In genomic region chr2:186716899-186717811, GRCh38 we compare ENCODE assay signal across 17 cellular contexts. TPM values are rescaled to one million over a fixed set of nuclear protein-coding genes. Genes with fewer than 3 reads are reported as not detected.
DNase-seq lines count a peak whose midpoint lies in the region; TF ChIP-seq lines count a peak whose summit lies in the region.
"Had no signal": no experiment of that assay in that cellular context is flagged by ENCODE, and none has a peak within 500 bp of the region (broad histone marks: within the 10 kb centered on the region; RNA-seq: fewer than 3 reads in every experiment).

No MANE protein-coding gene starts in this region.

- intact Hi-C loops in activated naive CD4-positive, alpha-beta T cell treated with anti-CD3 and anti-CD28 coated beads for 36 hours (cut with micrococcal nuclease): no loop called here

- DNase-seq in AG10803 (ENCODE audit: low read depth) (peak; percentile 14), NCI-H146 treated with DMSO at 0.1 percent for 48 hours (lab: John Stamatoyannopoulos, UW; ENCODE audit: unreplicated experiment) (peak; percentile 41), choroid plexus epithelial cell (ENCODE audit: low read depth) (peak; percentile 12), myocyte (ENCODE audit: low read depth) (peak; percentile 16), AG08396 (ENCODE audit: low spot score) (no peak)
- DNase-seq in activated naive CD8-positive, alpha-beta T cell treated with anti-CD3 and anti-CD28 coated beads for 36 hours: no peak
- no peak for DNase-seq in activated naive CD4-positive, alpha-beta T cell treated with anti-CD3 and anti-CD28 coated beads for 36 hours
- no peak for DNase-seq in activated T-cell treated with anti-CD3 and anti-CD28 coated beads, Interleukin-2, amount 50 U/mL, for 1 hour
- DNase-seq: activated CD4-positive, alpha-beta T cell treated with anti-CD3 and anti-CD28 coated beads, Interleukin-2, amount 50 U/mL, for 1 hour; activated T-cell treated with anti-CD3 and anti-CD28 coated beads, Interleukin-2, amount 50 U/mL, for 72 hours; BE2C; cortex of kidney; NCI-H1092; NCI-H748 treated with DMSO at 0.1 percent for 48 hours; trophoblast cell had no signal

- TF ChIP-seq CTCF in AG10803 (conservative IDR thresholded peaks at IDR 0.05; ENCODE audit: low read length) (no peak), choroid plexus epithelial cell (conservative IDR thresholded peaks at IDR 0.05; ENCODE audit: low read depth, low read length) (no peak)

- no peak overlapping the region for H3K4me3 ChIP-seq in AG10803 (ENCODE audit: low read length)
- H3K4me3 ChIP-seq in choroid plexus epithelial cell (ENCODE audit: low read depth, low read length): no peak overlapping the region
- H3K4me3 ChIP-seq: esophagus muscularis mucosa had no signal

- no peaks in the 10 kb centered on the region for H3K9me3 Mint-ChIP-seq in activated naive CD8-positive, alpha-beta T cell treated with anti-CD3 and anti-CD28 coated beads for 36 hours
- H3K9me3 Mint-ChIP-seq in activated naive CD4-positive, alpha-beta T cell treated with anti-CD3 and anti-CD28 coated beads for 36 hours: no peaks in the 10 kb centered on the region
- H3K9me3 Mint-ChIP-seq: activated T-cell treated with anti-CD3 and anti-CD28 coated beads, Interleukin-2, amount 50 U/mL, for 72 hours; T-helper 2 cell treated with Interferon-gamma antibody and Interleukin-4, amounts not matched to agents 5 μg/mL and 100 μg/mL, for 36 hours had no signal

- CTCF ChIA-PET in activated naive CD4-positive, alpha-beta T cell treated with anti-CD3 and anti-CD28 coated beads for 36 hours (lab: Charles Lee): no interaction called here

- no peak overlapping the region for H3K27ac Mint-ChIP-seq in activated naive CD8-positive, alpha-beta T cell treated with anti-CD3 and anti-CD28 coated beads for 36 hours
- H3K27ac Mint-ChIP-seq in activated naive CD4-positive, alpha-beta T cell treated with anti-CD3 and anti-CD28 coated beads for 36 hours: no peak overlapping the region
- H3K27ac Mint-ChIP-seq: activated T-cell treated with anti-CD3 and anti-CD28 coated beads, Interleukin-2, amount 50 U/mL, for 72 hours; T-helper 2 cell treated with Interferon-gamma antibody and Interleukin-4, amounts not matched to agents 5 μg/mL and 100 μg/mL, for 36 hours had no signal

- no peaks in the 10 kb centered on the region for H3K36me3 Mint-ChIP-seq in activated naive CD8-positive, alpha-beta T cell treated with anti-CD3 and anti-CD28 coated beads for 36 hours
- H3K36me3 Mint-ChIP-seq in activated naive CD4-positive, alpha-beta T cell treated with anti-CD3 and anti-CD28 coated beads for 36 hours (ENCODE audit: low read depth): no peaks in the 10 kb centered on the region

- H3K27me3 Mint-ChIP-seq in activated naive CD8-positive, alpha-beta T cell treated with anti-CD3 and anti-CD28 coated beads for 36 hours: peaks cover 3% of the 10 kb centered on the region
- H3K27me3 Mint-ChIP-seq in activated naive CD4-positive, alpha-beta T cell treated with anti-CD3 and anti-CD28 coated beads for 36 hours (ENCODE audit: low read depth): peaks cover 11% of the 10 kb centered on the region

- no peaks in the 10 kb centered on the region for H3K4me1 Mint-ChIP-seq in activated naive CD8-positive, alpha-beta T cell treated with anti-CD3 and anti-CD28 coated beads for 36 hours
- no peaks in the 10 kb centered on the region for H3K4me1 Mint-ChIP-seq in activated naive CD4-positive, alpha-beta T cell treated with anti-CD3 and anti-CD28 coated beads for 36 hours (ENCODE audit: low read depth)

- H3K4me3 Mint-ChIP-seq in activated naive CD8-positive, alpha-beta T cell treated with anti-CD3 and anti-CD28 coated beads for 36 hours: no peak overlapping the region
- H3K4me3 Mint-ChIP-seq in activated naive CD4-positive, alpha-beta T cell treated with anti-CD3 and anti-CD28 coated beads for 36 hours: no peak overlapping the region
- H3K4me3 Mint-ChIP-seq: activated T-cell treated with anti-CD3 and anti-CD28 coated beads, Interleukin-2, amount 50 U/mL, for 72 hours; T-helper 2 cell treated with Interferon-gamma antibody and Interleukin-4, amounts not matched to agents 5 μg/mL and 100 μg/mL, for 36 hours had no signal

RNA-seq across cellular contexts. Expression of gene FAM171B, which starts 23.3 kb away (rescaled TPM):
- total RNA-seq in myocyte: 9.6 and 13.5 TPM in 2 replicates
- polyA plus RNA-seq in myocyte (2012): 4.3 TPM
- total RNA-seq in activated naive CD8-positive, alpha-beta T cell treated with anti-CD3 and anti-CD28 coated beads for 36 hours: under 1 TPM; 0.47 to 0.70 TPM
- under 1 TPM; 0.14 to 0.42 TPM for total RNA-seq in activated naive CD4-positive, alpha-beta T cell treated with anti-CD3 and anti-CD28 coated beads for 36 hours

Comparison
In these comparisons a context has a peak if more than half of its experiments do, and no peak if none do; other contexts are left out.
1. DNase-seq: peak in AG10803 (single experiment), NCI-H146 treated with DMSO at 0.1 percent for 48 hours (single experiment), choroid plexus epithelial cell (single experiment) and myocyte (single experiment); none in activated naive CD8-positive, alpha-beta T cell treated with anti-CD3 and anti-CD28 coated beads for 36 hours (single experiment), AG08396 (single experiment), activated naive CD4-positive, alpha-beta T cell treated with anti-CD3 and anti-CD28 coated beads for 36 hours (single experiment) and activated T-cell treated with anti-CD3 and anti-CD28 coated beads, Interleukin-2, amount 50 U/mL, for 1 hour (single experiment).